In the genomic region with DNA sequence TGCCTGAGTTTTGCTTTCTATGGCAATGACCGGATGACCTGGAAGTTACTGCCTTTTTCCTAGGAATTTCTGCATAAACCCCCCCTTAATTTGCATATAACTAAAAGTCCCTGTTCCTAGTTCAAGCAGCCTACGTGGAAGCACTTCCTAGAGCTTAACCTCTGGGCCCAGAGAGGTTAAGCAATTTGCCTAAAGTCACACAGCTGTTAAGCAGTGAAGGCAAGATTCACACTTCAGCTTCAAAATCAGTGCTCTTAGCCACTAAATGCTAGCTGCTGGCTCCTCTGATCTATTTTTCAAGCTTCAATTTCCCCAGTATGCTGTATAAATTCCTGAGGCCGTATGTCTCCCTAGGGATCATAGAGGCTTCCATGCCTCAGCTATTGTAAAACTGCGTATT, we compare ENCODE assay signal across 27 cellular contexts. TPM values are rescaled to one million over a fixed set of nuclear protein-coding genes. Genes with fewer than 3 reads are reported as not detected.
"Had no signal": no experiment of that assay in that cellular context is flagged by ENCODE, and none has a peak within 500 bp of the region (broad histone marks: within the 10 kb centered on the region; RNA-seq: fewer than 3 reads in every experiment).

No MANE protein-coding gene starts in this region.

- H3K4me1 ChIP-seq: esophagus squamous epithelium, foreskin keratinocyte, lower lobe of right lung, neural progenitor cell, parathyroid adenoma, psoas muscle, spleen, tibial nerve had no signal

- H3K9me3 ChIP-seq: esophagus squamous epithelium, lower lobe of right lung, psoas muscle had no signal

- ATAC-seq: activated CD4-positive, CD25-positive, alpha-beta regulatory T cell treated with anti-CD3 and anti-CD28 coated beads, Interleukin-2, amount 50 U/mL, for 24 hours; activated T-cell treated with anti-CD3 and anti-CD28 coated beads, Interleukin-2, amount 50 U/mL, for 4 hours; activated T-helper 17 cell treated with anti-CD3 and anti-CD28 coated beads, Interleukin-2, amount 50 U/mL, for 72 hours; foreskin keratinocyte; heart right ventricle; lower lobe of right lung; natural killer cell; psoas muscle had no signal

- H3K27ac ChIP-seq: esophagus squamous epithelium, foreskin keratinocyte, heart right ventricle, lower lobe of right lung, neural progenitor cell, parathyroid adenoma, psoas muscle, spleen, tibial nerve, WERI-Rb-1 had no signal

- H3K4me2 ChIP-seq: neural progenitor cell had no signal

- DNase-seq: activated CD4-positive, alpha-beta memory T cell treated with anti-CD3 and anti-CD28 coated beads, Interleukin-2, amount 10 ng/mL, durations not matched to agents 7 days and 5 days; activated CD4-positive, alpha-beta T cell treated with anti-CD3 and anti-CD28 coated beads, Interleukin-2, amount 10 ng/mL, durations not matched to agents 7 days and 5 days; activated gamma-delta T cell treated with Interleukin-2 at 50 U/mL for 16 hours; activated naive CD4-positive, alpha-beta T cell treated with anti-CD3 and anti-CD28 coated beads, Interleukin-2, amount 50 U/mL, for 16 hours; activated T-cell treated with anti-CD3 and anti-CD28 coated beads, Interleukin-2, amount 50 U/mL, for 4 hours; amygdala; central memory CD4-positive, alpha-beta T cell; endodermal cell; esophagus squamous epithelium; foreskin keratinocyte; heart right ventricle; lower lobe of right lung; mesenchymal stem cell; natural killer cell; occipital lobe; psoas muscle; spleen; stimulated activated naive CD4-positive, alpha-beta T cell; T-helper 9 cell; WERI-Rb-1 had no signal

- H3K4me3 ChIP-seq: esophagus squamous epithelium, heart right ventricle, lower lobe of right lung, neural progenitor cell, psoas muscle, spleen, tibial nerve had no signal

- H3K9ac ChIP-seq: neural progenitor cell, parathyroid adenoma had no signal

- H3K27me3 ChIP-seq: esophagus squamous epithelium, foreskin keratinocyte, heart right ventricle, neural progenitor cell, tibial nerve had no signal

- H3K79me2 ChIP-seq: parathyroid adenoma had no signal

- H3K36me3 ChIP-seq: esophagus squamous epithelium, heart right ventricle, lower lobe of right lung, neural progenitor cell, spleen, tibial nerve, WERI-Rb-1 had no signal

- H2AFZ ChIP-seq: neural progenitor cell, parathyroid adenoma had no signal

RNA-seq across cellular contexts. Expression of gene CD5L, which starts 53.0 kb away (rescaled TPM):
- total RNA-seq: activated CD4-positive, alpha-beta memory T cell treated with anti-CD3 and anti-CD28 coated beads, Interleukin-2, amount 10 ng/mL, durations not matched to agents 7 days and 5 days; activated CD4-positive, alpha-beta T cell treated with anti-CD3 and anti-CD28 coated beads, Interleukin-2, amount 10 ng/mL, durations not matched to agents 7 days and 5 days; activated T-cell treated with anti-CD3 and anti-CD28 coated beads, Interleukin-2, amount 50 U/mL, for 4 hours; activated T-helper 17 cell treated with anti-CD3 and anti-CD28 coated beads, Interleukin-2, amount 50 U/mL, for 72 hours; endodermal cell; foreskin keratinocyte; kidney epithelial cell; natural killer cell; tibial nerve; ureter had no signal
- polyA plus RNA-seq: foreskin keratinocyte had no signal
